In the genomic region with DNA sequence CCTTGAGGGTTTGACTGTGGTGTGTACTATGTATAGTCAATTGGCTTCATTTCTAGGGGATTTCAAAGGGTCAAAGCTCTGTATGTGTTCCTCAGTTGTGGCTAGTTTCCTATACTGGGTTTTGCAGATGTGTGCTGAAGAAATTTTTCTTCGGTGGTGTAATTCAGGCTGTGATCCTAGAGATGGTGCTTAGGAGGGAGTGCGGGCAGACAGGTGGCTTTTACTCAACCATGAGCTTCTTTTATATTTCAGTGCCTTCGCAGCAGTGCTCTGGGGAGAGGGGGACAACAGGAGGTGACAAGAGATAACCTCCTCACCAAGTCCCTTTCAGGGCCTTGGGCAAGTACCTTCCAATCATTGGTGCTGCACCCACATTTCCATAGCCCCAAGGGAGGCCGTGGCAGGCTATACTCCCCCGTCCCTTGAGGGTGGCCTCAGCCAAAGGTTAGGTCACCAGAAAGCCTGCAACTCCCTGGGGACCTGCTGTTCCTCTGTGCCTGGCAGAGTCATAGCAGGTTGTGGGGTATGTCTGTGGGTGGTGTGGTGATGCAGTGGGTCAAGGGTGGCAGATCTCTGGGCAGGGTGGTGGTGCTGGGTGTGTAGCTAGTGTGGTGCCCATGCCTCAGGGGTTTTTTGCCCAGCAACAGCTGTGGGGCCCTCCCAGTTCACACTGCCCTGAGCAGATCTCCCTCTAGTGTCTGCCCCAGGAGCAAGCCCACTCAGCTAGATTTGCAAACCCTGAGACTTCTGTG, we compare ENCODE assay signal across 12 cellular contexts. TPM values are rescaled to one million over a fixed set of nuclear protein-coding genes. Genes with fewer than 3 reads are reported as not detected.
DNase-seq lines count a peak whose midpoint lies in the region; ATAC-seq and TF ChIP-seq lines count a peak whose summit lies in the region.
"Had no signal": no experiment of that assay in that cellular context is flagged by ENCODE, and none has a peak within 500 bp of the region (broad histone marks: within the 10 kb centered on the region; RNA-seq: fewer than 3 reads in every experiment).

No MANE protein-coding gene starts in this region.

- H3K27me3 Mint-ChIP-seq in T-cell, result peaks cover 21 to 24% of the 10 kb centered on the region in 2 donors

- H3K4me1 ChIP-seq in RWPE2 (ENCODE audit: insufficient read depth, poor library complexity, severe bottlenecking), result no peaks in the 10 kb centered on the region

- CTCF ChIA-PET in T-cell (lab: Charles Lee), result no interaction called here

- H3K27ac Mint-ChIP-seq in T-cell, result no peak overlapping the region

- peaks cover 3 to 10% (median 8%) of the 10 kb centered on the region in 3 donors for H3K9me3 Mint-ChIP-seq in T-cell

- no peaks in the 10 kb centered on the region for H3K36me3 Mint-ChIP-seq in T-cell

- POLR2A ChIA-PET in T-cell (lab: Charles Lee), result no interaction called here

- H3K9me3 ChIP-seq in RWPE2 (ENCODE audit: severe bottlenecking), result no peaks in the 10 kb centered on the region

- no peak overlapping the region for H3K4me3 Mint-ChIP-seq in T-cell

- DNase-seq in GM12865 (ENCODE audit: low read depth) (peak; percentile 83), RWPE2 (ENCODE audit: low spot score) (peak; percentile 50), T-cell (no peak), HUDEP-2 (lab: John Stamatoyannopoulos, UW; ENCODE audit: unreplicated experiment in 76 of 76) (no peak), superior temporal gyrus (ENCODE audit: extremely low spot score) (no peak)
- no peak for DNase-seq in activated T-cell treated with anti-CD3 and anti-CD28 coated beads, Interleukin-2, amount 50 U/mL, for 48 hours
- DNase-seq: amniotic stem cell; erythroblast; PC-9; stimulated activated CD8-positive, alpha-beta memory T cell treated with anti-CD3 and anti-CD28 coated beads, Interleukin-4, amount 100 ng/mL, for 48 hours had no signal

- no peaks in the 10 kb centered on the region for H3K4me1 Mint-ChIP-seq in T-cell

- H3K4me3 ChIP-seq in GM12865 (ENCODE audit: low read depth, low read length) (no peak overlapping the region), RWPE2 (ENCODE audit: severe bottlenecking) (no peak overlapping the region)
- H3K4me3 ChIP-seq: PC-9 had no signal

- H3K27ac ChIP-seq in RWPE2 (ENCODE audit: poor library complexity, severe bottlenecking), result no peak overlapping the region
- H3K27ac ChIP-seq: PC-9 had no signal

- H3K27me3 ChIP-seq in RWPE2 (ENCODE audit: insufficient read depth, poor library complexity, severe bottlenecking), result peaks cover 5% of the 10 kb centered on the region

- TF ChIP-seq CTCF in GM12865 (IDR thresholded peaks at IDR 0.05; ENCODE audit: insufficient read depth, low read depth, low read length, missing control alignments) (peak; percentile 29), RWPE2 (IDR thresholded peaks at IDR 0.05; ENCODE audit: poor library complexity, severe bottlenecking) (no peak)

- H3K36me3 ChIP-seq in RWPE2 (ENCODE audit: low read depth), result no peaks in the 10 kb centered on the region

- ATAC-seq in GM19395 (IDR thresholded peaks at IDR 0.05; ENCODE audit: unreplicated experiment), result peak; percentile 69
- ATAC-seq in HG02981 (IDR thresholded peaks at IDR 0.05; ENCODE audit: unreplicated experiment), result peak; percentile 61
- ATAC-seq in RWPE2 (ENCODE audit: low read depth), result no peak
- ATAC-seq in T-cell (replicated peaks in 1 of 4), result no peak

RNA-seq across cellular contexts. Expression of a gene that starts 37.0 kb away (rescaled TPM):
- total RNA-seq in T-cell, result 10 to 100 TPM; 15.5 to 24.2 (median 22.1) TPM

Comparison
In these comparisons a context has a peak if more than half of its experiments do, and no peak if none do; other contexts are left out.
1. DNase-seq: peak in GM12865 (single experiment) and RWPE2 (single experiment); none in T-cell (0 of 34), HUDEP-2 (0 of 76), superior temporal gyrus (single experiment) and activated T-cell treated with anti-CD3 and anti-CD28 coated beads, Interleukin-2, amount 50 U/mL, for 48 hours (0 of 2).
2. ATAC-seq: peak in GM19395 (single experiment) and HG02981 (single experiment); none in RWPE2 (single experiment) and T-cell (0 of 4).